Comparison of ENCODE assay signal across 21 cellular contexts in genomic region chr1:221430133-221430960, GRCh38.
A peak's percentile ranks its signal among the peaks of the same experiment; 100 is the strongest.
DNase-seq lines count a peak whose midpoint lies in the region; ATAC-seq lines count a peak whose summit lies in the region.
"Had no signal": no experiment of that assay in that cellular context is flagged by ENCODE, and none has a peak within 500 bp of the region (broad histone marks: within the 10 kb centered on the region; RNA-seq: fewer than 3 reads in every experiment).

No MANE protein-coding gene starts in this region.

- H3K4me1 Mint-ChIP-seq in activated T-cell treated with anti-CD3 and anti-CD28 coated beads, Interleukin-2, amount 50 U/mL, for 72 hours (ENCODE audit: low read depth) = peaks cover 7% of the 10 kb centered on the region
- H3K4me1 Mint-ChIP-seq in T-helper 2 cell treated with Interferon-gamma antibody and Interleukin-4, amounts not matched to agents 5 μg/mL and 100 μg/mL, for 36 hours (ENCODE audit: low read depth) = peaks cover 6% of the 10 kb centered on the region

- H3K27me3 Mint-ChIP-seq in activated T-cell treated with anti-CD3 and anti-CD28 coated beads, Interleukin-2, amount 50 U/mL, for 72 hours (ENCODE audit: low read depth) = peaks cover 7% of the 10 kb centered on the region
- H3K27me3 Mint-ChIP-seq in T-helper 2 cell treated with Interferon-gamma antibody and Interleukin-4, amounts not matched to agents 5 μg/mL and 100 μg/mL, for 36 hours (ENCODE audit: low read depth) = peaks cover 8% of the 10 kb centered on the region
- H3K27me3 Mint-ChIP-seq: activated CD4-positive, alpha-beta memory T cell treated with anti-CD3 and anti-CD28 coated beads, Interleukin-2, amount 10 ng/mL, durations not matched to agents 7 days and 5 days had no signal

- H3K4me3 Mint-ChIP-seq in activated T-cell treated with anti-CD3 and anti-CD28 coated beads, Interleukin-2, amount 50 U/mL, for 72 hours = no peak overlapping the region
- H3K4me3 Mint-ChIP-seq in T-helper 2 cell treated with Interferon-gamma antibody and Interleukin-4, amounts not matched to agents 5 μg/mL and 100 μg/mL, for 36 hours = no peak overlapping the region
- H3K4me3 Mint-ChIP-seq: activated CD4-positive, alpha-beta memory T cell treated with anti-CD3 and anti-CD28 coated beads, Interleukin-2, amount 10 ng/mL, durations not matched to agents 7 days and 5 days; natural killer cell treated with Interleukin-12 subunit alpha and Interleukin-12 subunit beta and Interleukin-15 and Interleukin-18, amount 100 ng/mL, for 72 hours; stimulated activated naive CD8-positive, alpha-beta T cell treated with anti-CD3 and anti-CD28 coated beads, Interleukin-15, amount 100 ng/mL, for 72 hours; T-cell had no signal

- ATAC-seq in activated T-cell treated with anti-CD3 and anti-CD28 coated beads, Interleukin-2, amount 50 U/mL, for 72 hours (replicated peaks in 1 of 2) = no peak
- no peak for ATAC-seq in HG03432 (IDR thresholded peaks at IDR 0.05; ENCODE audit: unreplicated experiment)
- ATAC-seq: activated naive CD4-positive, alpha-beta T cell treated with anti-CD3 and anti-CD28 coated beads, Interleukin-2, amount 50 U/mL, for 72 hours; natural killer cell treated with Interleukin-12 subunit alpha and Interleukin-12 subunit beta and Interleukin-15 and Interleukin-18, amount 100 ng/mL, for 72 hours; stimulated activated naive CD8-positive, alpha-beta T cell treated with anti-CD3 and anti-CD28 coated beads, Interleukin-15, amount 100 ng/mL, for 72 hours; T-cell had no signal

- no peak overlapping the region for H3K27ac Mint-ChIP-seq in activated T-cell treated with anti-CD3 and anti-CD28 coated beads, Interleukin-2, amount 50 U/mL, for 72 hours
- no peak overlapping the region for H3K27ac Mint-ChIP-seq in T-helper 2 cell treated with Interferon-gamma antibody and Interleukin-4, amounts not matched to agents 5 μg/mL and 100 μg/mL, for 36 hours
- H3K27ac Mint-ChIP-seq: activated CD4-positive, alpha-beta memory T cell treated with anti-CD3 and anti-CD28 coated beads, Interleukin-2, amount 10 ng/mL, durations not matched to agents 7 days and 5 days; activated naive CD4-positive, alpha-beta T cell treated with anti-CD3 and anti-CD28 coated beads, Interleukin-2, amount 50 U/mL, for 72 hours; natural killer cell treated with Interleukin-12 subunit alpha and Interleukin-12 subunit beta and Interleukin-15 and Interleukin-18, amount 100 ng/mL, for 72 hours; stimulated activated naive CD8-positive, alpha-beta T cell treated with anti-CD3 and anti-CD28 coated beads, Interleukin-15, amount 100 ng/mL, for 72 hours; T-cell had no signal

- peaks cover 2 to 5% of the 10 kb centered on the region in 2 donors for H3K36me3 Mint-ChIP-seq in activated T-cell treated with anti-CD3 and anti-CD28 coated beads, Interleukin-2, amount 50 U/mL, for 72 hours (ENCODE audit: insufficient read depth in 2 of 2)
- no peaks in the 10 kb centered on the region for H3K36me3 Mint-ChIP-seq in T-helper 2 cell treated with Interferon-gamma antibody and Interleukin-4, amounts not matched to agents 5 μg/mL and 100 μg/mL, for 36 hours (ENCODE audit: low read depth)
- H3K36me3 Mint-ChIP-seq: T-cell had no signal

- peaks cover 5 to 9% of the 10 kb centered on the region in 2 donors for H3K9me3 Mint-ChIP-seq in activated T-cell treated with anti-CD3 and anti-CD28 coated beads, Interleukin-2, amount 50 U/mL, for 72 hours
- H3K9me3 Mint-ChIP-seq in T-helper 2 cell treated with Interferon-gamma antibody and Interleukin-4, amounts not matched to agents 5 μg/mL and 100 μg/mL, for 36 hours = peaks cover 4% of the 10 kb centered on the region
- H3K9me3 Mint-ChIP-seq: activated CD4-positive, alpha-beta memory T cell treated with anti-CD3 and anti-CD28 coated beads, Interleukin-2, amount 10 ng/mL, durations not matched to agents 7 days and 5 days had no signal

- DNase-seq in NCI-H82 (lab: John Stamatoyannopoulos, UW) (peak; percentile 30), NCI-H82 treated with DMSO at 0.1 percent for 48 hours (lab: John Stamatoyannopoulos, UW; ENCODE audit: unreplicated experiment) (no peak), SK-N-DZ (ENCODE audit: low spot score) (peak; percentile 9), fibroblast of gingiva (ENCODE audit: low read depth) (peak; percentile 10), SW480 (ENCODE audit: low spot score) (no peak)
- DNase-seq in activated T-cell treated with anti-CD3 and anti-CD28 coated beads, Interleukin-2, amount 50 U/mL, for 72 hours = no peak
- no peak for DNase-seq in T-helper 2 cell treated with Interferon-gamma antibody and Interleukin-4, amounts not matched to agents 5 μg/mL and 100 μg/mL, for 36 hours (ENCODE audit: low spot score)
- DNase-seq: activated CD4-positive, alpha-beta memory T cell treated with anti-CD3 and anti-CD28 coated beads, Interleukin-2, amount 10 ng/mL, durations not matched to agents 7 days and 5 days; activated CD4-positive, alpha-beta T cell treated with anti-CD3 and anti-CD28 coated beads for 1 hour; anterior cingulate cortex; BE2C; caudate nucleus; DMS79 treated with DMSO at 0.1 percent for 48 hours; NCI-H187 treated with DMSO at 0.1 percent for 48 hours; NCI-H748 treated with DMSO at 0.1 percent for 48 hours; stimulated activated naive CD8-positive, alpha-beta T cell treated with anti-CD3 and anti-CD28 coated beads, Interleukin-15, amount 100 ng/mL, for 72 hours; T-cell; thyroid gland had no signal

Comparison
In these comparisons a context has a peak if more than half of its experiments do, and no peak if none do; other contexts are left out.
1. DNase-seq: peak in NCI-H82 (single experiment), SK-N-DZ (single experiment) and fibroblast of gingiva (single experiment); none in NCI-H82 treated with DMSO at 0.1 percent for 48 hours (single experiment), activated T-cell treated with anti-CD3 and anti-CD28 coated beads, Interleukin-2, amount 50 U/mL, for 72 hours (0 of 2), T-helper 2 cell treated with Interferon-gamma antibody and Interleukin-4, amounts not matched to agents 5 μg/mL and 100 μg/mL, for 36 hours (single experiment) and SW480 (single experiment).